In genomic region chr7:137935849-137936508, GRCh38 we compare ENCODE assay signal across 8 cellular contexts.
A peak's percentile ranks its signal among the peaks of the same experiment; 100 is the strongest.
DNase-seq lines count a peak whose midpoint lies in the region; ATAC-seq and TF ChIP-seq lines count a peak whose summit lies in the region.

No MANE protein-coding gene starts in this region.

- no peaks in the 10 kb centered on the region for H3K27me3 Mint-ChIP-seq in osteocyte (ENCODE audit: unreplicated experiment)

- no peaks in the 10 kb centered on the region for H3K9me3 Mint-ChIP-seq in osteocyte (ENCODE audit: unreplicated experiment)

- peak; percentile 8 for DNase-seq in KG1 (lab: John Stamatoyannopoulos, UW)
- peak; percentile 44 for DNase-seq in dermis blood vessel endothelial cell
- no peak for DNase-seq in osteocyte (ENCODE audit: extremely low spot score, unreplicated experiment)
- no peak for DNase-seq in NCI-H2107 treated with DMSO at 0.1 percent for 48 hours (lab: John Stamatoyannopoulos, UW; ENCODE audit: unreplicated experiment)
- no peak for DNase-seq in HPDE6-E6E7 (ENCODE audit: extremely low spot score)
- no peak for DNase-seq in cortex of kidney (lab: John Stamatoyannopoulos, UW)
- DNase-seq in hepatic stellate cell (ENCODE audit: low spot score) = no peak

- peaks cover under 1% of the 10 kb centered on the region for H3K36me3 Mint-ChIP-seq in osteocyte (ENCODE audit: unreplicated experiment)

- H3K4me1 Mint-ChIP-seq in osteocyte (ENCODE audit: unreplicated experiment) = peaks cover 75% of the 10 kb centered on the region

- no peak overlapping the region for H3K4me3 Mint-ChIP-seq in osteocyte (ENCODE audit: unreplicated experiment)

- H3K27ac Mint-ChIP-seq in osteocyte (ENCODE audit: unreplicated experiment) = peak overlapping the region; percentile 60

- peak; percentile 54 for ATAC-seq in GM18907 (IDR thresholded peaks at IDR 0.05; ENCODE audit: unreplicated experiment)

- TF ChIP-seq CTCF in osteocyte (IDR thresholded peaks at IDR 0.05) = no peak

Comparison
In these comparisons a context has a peak if more than half of its experiments do, and no peak if none do; other contexts are left out.
1. DNase-seq: peak in KG1 (single experiment) and dermis blood vessel endothelial cell (single experiment); none in osteocyte (single experiment), NCI-H2107 treated with DMSO at 0.1 percent for 48 hours (single experiment), HPDE6-E6E7 (single experiment), cortex of kidney (single experiment) and hepatic stellate cell (single experiment).